27 cellular contexts compared by ENCODE assay signal in genomic region chrX:47507204-47507878, GRCh38.
"Had no signal": no experiment of that assay in that cellular context is flagged by ENCODE, and none has a peak within 500 bp of the region (broad histone marks: within the 10 kb centered on the region; RNA-seq: fewer than 3 reads in every experiment).

No MANE protein-coding gene starts in this region.

- H3K9me3 Mint-ChIP-seq: activated CD4-positive, alpha-beta memory T cell treated with anti-CD3 and anti-CD28 coated beads for 36 hours; activated CD4-positive, alpha-beta T cell treated with anti-CD3 and anti-CD28 coated beads, Interleukin-2, amount 10 ng/mL, durations not matched to agents 7 days and 5 days; activated naive CD4-positive, alpha-beta T cell treated with anti-CD3 and anti-CD28 coated beads, Interleukin-2, amount 50 U/mL, for 72 hours; activated naive CD8-positive, alpha-beta T cell treated with anti-CD3 and anti-CD28 coated beads, Interleukin-2, amount 50 U/mL, for 24 hours; activated T-cell treated with anti-CD3 and anti-CD28 coated beads, Interleukin-2, amount 50 U/mL, for 4 hours; central memory CD8-positive, alpha-beta T cell; T-cell had no signal

- H3K27ac ChIP-seq: ascending aorta, SK-N-MC, VCaP had no signal

- H3K27me3 Mint-ChIP-seq: activated CD4-positive, alpha-beta memory T cell treated with anti-CD3 and anti-CD28 coated beads for 36 hours; activated naive CD8-positive, alpha-beta T cell treated with anti-CD3 and anti-CD28 coated beads, Interleukin-2, amount 50 U/mL, for 24 hours; central memory CD8-positive, alpha-beta T cell had no signal

- H3K36me3 Mint-ChIP-seq: activated CD4-positive, alpha-beta memory T cell treated with anti-CD3 and anti-CD28 coated beads for 36 hours; activated naive CD4-positive, alpha-beta T cell treated with anti-CD3 and anti-CD28 coated beads, Interleukin-2, amount 50 U/mL, for 72 hours; brain; T-cell had no signal

- H3K4me3 Mint-ChIP-seq: activated CD4-positive, alpha-beta memory T cell treated with anti-CD3 and anti-CD28 coated beads for 36 hours; activated CD4-positive, alpha-beta T cell treated with anti-CD3 and anti-CD28 coated beads, Interleukin-2, amount 10 ng/mL, durations not matched to agents 7 days and 5 days; activated naive CD8-positive, alpha-beta T cell treated with anti-CD3 and anti-CD28 coated beads, Interleukin-2, amount 50 U/mL, for 24 hours; activated T-cell treated with anti-CD3 and anti-CD28 coated beads, Interleukin-2, amount 50 U/mL, for 4 hours; brain; central memory CD8-positive, alpha-beta T cell; T-cell had no signal

- H3K4me1 Mint-ChIP-seq: central memory CD8-positive, alpha-beta T cell had no signal

- H3K4me3 ChIP-seq: ascending aorta, MG63, SK-N-MC had no signal

- H3K27ac Mint-ChIP-seq: activated CD4-positive, alpha-beta memory T cell treated with anti-CD3 and anti-CD28 coated beads for 36 hours; activated CD4-positive, alpha-beta T cell treated with anti-CD3 and anti-CD28 coated beads, Interleukin-2, amount 10 ng/mL, durations not matched to agents 7 days and 5 days; activated naive CD4-positive, alpha-beta T cell treated with anti-CD3 and anti-CD28 coated beads, Interleukin-2, amount 50 U/mL, for 72 hours; activated naive CD8-positive, alpha-beta T cell treated with anti-CD3 and anti-CD28 coated beads, Interleukin-2, amount 50 U/mL, for 24 hours; brain; T-cell had no signal

- H3K36me3 ChIP-seq: ascending aorta, MG63 had no signal

- DNase-seq: activated CD4-positive, alpha-beta memory T cell treated with anti-CD3 and anti-CD28 coated beads for 36 hours; activated CD4-positive, alpha-beta T cell treated with anti-CD3 and anti-CD28 coated beads, Interleukin-2, amount 10 ng/mL, durations not matched to agents 7 days and 5 days; activated CD4-positive, CD25-positive, alpha-beta regulatory T cell; activated CD8-positive, alpha-beta memory T cell treated with anti-CD3 and anti-CD28 coated beads for 24 hours; activated effector memory CD4-positive, alpha-beta T cell treated with anti-CD3 and anti-CD28 coated beads, Interleukin-2, amount 50 U/mL, for 16 hours; activated naive CD4-positive, alpha-beta T cell treated with Interleukin-2 at 50 U/mL for 16 hours; activated naive CD8-positive, alpha-beta T cell treated with anti-CD3 and anti-CD28 coated beads, Interleukin-2, amount 50 U/mL, for 24 hours; activated T-cell treated with anti-CD3 and anti-CD28 coated beads, Interleukin-2, amount 50 U/mL, for 4 hours; amniotic stem cell; cortex of kidney; MG63; NCI-H1092 treated with DMSO at 0.1 percent for 48 hours; NCI-H1417 treated with DMSO at 0.1 percent for 48 hours; NCI-H1694; NCI-H2081; NCI-H446; NCI-H524; SHP77 treated with DMSO at 0.1 percent for 48 hours; T-cell; T-helper 2 cell; T1000 had no signal

- ATAC-seq: activated naive CD8-positive, alpha-beta T cell treated with anti-CD3 and anti-CD28 coated beads, Interleukin-2, amount 50 U/mL, for 24 hours; activated T-cell treated with anti-CD3 and anti-CD28 coated beads, Interleukin-2, amount 50 U/mL, for 4 hours; T-cell had no signal

- H3K4me1 ChIP-seq: ascending aorta had no signal

- H3K27me3 ChIP-seq: ascending aorta, MG63 had no signal
